ENCODE assay signal across 34 cellular contexts in genomic region chr18:9858642-9859041, GRCh38. TPM values are rescaled to one million over a fixed set of nuclear protein-coding genes. Genes with fewer than 3 reads are reported as not detected.
"Had no signal": no experiment of that assay in that cellular context is flagged by ENCODE, and none has a peak within 500 bp of the region (broad histone marks: within the 10 kb centered on the region; RNA-seq: fewer than 3 reads in every experiment).

No MANE protein-coding gene starts in this region.

- H3K4me1 Mint-ChIP-seq: activated naive CD4-positive, alpha-beta T cell treated with anti-CD3 and anti-CD28 coated beads, Interleukin-2, amount 50 U/mL, for 24 hours had no signal

- H3K36me3 ChIP-seq: cardiac muscle cell, MG63 had no signal

- H3K4me3 Mint-ChIP-seq: activated B cell treated with CpG ODN at 0.5 μM for 24 hours; activated CD4-positive, alpha-beta memory T cell treated with anti-CD3 and anti-CD28 coated beads for 36 hours; activated naive CD4-positive, alpha-beta T cell treated with anti-CD3 and anti-CD28 coated beads, Interleukin-2, amount 50 U/mL, for 24 hours; activated naive CD8-positive, alpha-beta T cell treated with anti-CD3 and anti-CD28 coated beads, Interleukin-2, amount 10 ng/mL, durations not matched to agents 7 days and 5 days had no signal

- H3K27me3 Mint-ChIP-seq: activated B cell treated with CpG ODN at 0.5 μM for 24 hours had no signal

- H3K4me3 ChIP-seq: ascending aorta, cardiac muscle cell, MG63 had no signal

- H3K27ac ChIP-seq: ascending aorta, cardiac muscle cell, VCaP had no signal

- H3K27me3 ChIP-seq: ascending aorta, MG63 had no signal

- H3K9me3 ChIP-seq: ascending aorta, MG63 had no signal

- DNase-seq: activated B cell treated with CpG ODN at 0.5 μM for 24 hours; activated CD4-positive, alpha-beta memory T cell treated with anti-CD3 and anti-CD28 coated beads for 36 hours; activated CD4-positive, alpha-beta T cell treated with anti-CD3 and anti-CD28 coated beads for 4 hours; activated CD4-positive, alpha-beta T cell treated with anti-CD3 and anti-CD28 coated beads, Interleukin-2, amount 50 U/mL, for 1 hour; activated CD4-positive, CD25-positive, alpha-beta regulatory T cell treated with anti-CD3 and anti-CD28 coated beads, Interleukin-2, amount 50 U/mL, for 72 hours; activated gamma-delta T cell; activated naive CD4-positive, alpha-beta T cell treated with Interleukin-2 at 50 U/mL for 16 hours; activated naive CD8-positive, alpha-beta T cell treated with anti-CD3 and anti-CD28 coated beads, Interleukin-2, amount 10 ng/mL, durations not matched to agents 7 days and 5 days; activated T-cell treated with anti-CD3 and anti-CD28 coated beads, Interleukin-2, amount 50 U/mL, for 1 hour; amygdala; Kasumi-1; KG1; MG63; NCI-H1048; NCI-H1105 treated with DMSO at 0.1 percent for 48 hours; NCI-H1436; NCI-H1694; NCI-H1930; NCI-H2081 treated with DMSO at 0.1 percent for 48 hours; NCI-H226; NCI-H446 treated with DMSO at 0.1 percent for 48 hours; NCI-H524; RPMI8226; SW 1271; T-helper 1 cell; T-helper 2 cell; T-helper 9 cell had no signal

- H3K36me3 Mint-ChIP-seq: activated CD4-positive, alpha-beta memory T cell treated with anti-CD3 and anti-CD28 coated beads for 36 hours; activated naive CD4-positive, alpha-beta T cell treated with anti-CD3 and anti-CD28 coated beads, Interleukin-2, amount 50 U/mL, for 24 hours; activated naive CD8-positive, alpha-beta T cell treated with anti-CD3 and anti-CD28 coated beads, Interleukin-2, amount 10 ng/mL, durations not matched to agents 7 days and 5 days had no signal

- ATAC-seq: Panc1 had no signal

- H3K9me3 Mint-ChIP-seq: activated B cell treated with CpG ODN at 0.5 μM for 24 hours; activated CD4-positive, alpha-beta memory T cell treated with anti-CD3 and anti-CD28 coated beads for 36 hours; activated naive CD4-positive, alpha-beta T cell treated with anti-CD3 and anti-CD28 coated beads, Interleukin-2, amount 50 U/mL, for 24 hours; activated naive CD8-positive, alpha-beta T cell treated with anti-CD3 and anti-CD28 coated beads, Interleukin-2, amount 10 ng/mL, durations not matched to agents 7 days and 5 days had no signal

- H3K27ac Mint-ChIP-seq: activated B cell treated with CpG ODN at 0.5 μM for 24 hours; activated CD4-positive, alpha-beta memory T cell treated with anti-CD3 and anti-CD28 coated beads for 36 hours; activated naive CD4-positive, alpha-beta T cell treated with anti-CD3 and anti-CD28 coated beads, Interleukin-2, amount 50 U/mL, for 24 hours; activated naive CD8-positive, alpha-beta T cell treated with anti-CD3 and anti-CD28 coated beads, Interleukin-2, amount 10 ng/mL, durations not matched to agents 7 days and 5 days; activated T-helper 2 cell treated with anti-CD3 and anti-CD28 coated beads, Interferon-gamma antibody, Interleukin-2, Interleukin-4, amounts not matched to agents 10 μg/mL and 5 μg/mL and 100 μg/mL, durations not matched to agents 14 hours and 24 hours and 36 hours had no signal

RNA-seq across cellular contexts. Expression of gene TXNDC2, which starts 27.1 kb away (rescaled TPM):
- total RNA-seq: activated CD4-positive, alpha-beta memory T cell treated with anti-CD3 and anti-CD28 coated beads for 36 hours; activated CD8-positive, alpha-beta memory T cell treated with anti-CD3 and anti-CD28 coated beads for 36 hours; activated naive CD8-positive, alpha-beta T cell treated with anti-CD3 and anti-CD28 coated beads, Interleukin-2, amount 10 ng/mL, durations not matched to agents 7 days and 5 days; ascending aorta; cardiac muscle cell had no signal
- polyA plus RNA-seq: cardiac muscle cell had no signal
